Comparison of ENCODE assay signal across 1 cellular context in genomic region chr20:52031574-52032303, GRCh38.
TF ChIP-seq lines count a peak whose summit lies in the region.

No MANE protein-coding gene starts in this region.

TF ChIP-seq in HepG2, 621 proteins besides CTCF, POLR2A, EP300 and RAD21 (continued from another document and continues in another):
- TF ChIP-seq HMGXB3 (CRISPR knock-in tag; IDR thresholded peaks at IDR 0.05; ENCODE audit: borderline replicate concordance) (no peak; the same call in 1 of the 2 replicates), HOXA3 (CRISPR knock-in tag; IDR thresholded peaks at IDR 0.05) (peak; percentile 52; the same call in 1 of the 2 replicates), ZNF275 (CRISPR knock-in tag; IDR thresholded peaks at IDR 0.05; ENCODE audit: borderline replicate concordance) (peak; percentile 41; the same call in 1 of the 2 replicates), STAT6 (CRISPR knock-in tag; IDR thresholded peaks at IDR 0.05; ENCODE audit: borderline replicate concordance) (peak; percentile 90; the same call in 1 of the 2 replicates), SP140L (CRISPR knock-in tag; IDR thresholded peaks at IDR 0.05; ENCODE audit: borderline replicate concordance) (peak; percentile 62; the same call in 1 of the 2 replicates), ZNF260 (CRISPR knock-in tag; IDR thresholded peaks at IDR 0.05; ENCODE audit: borderline replicate concordance, low read depth) (no peak), ZBTB3 (CRISPR knock-in tag; IDR thresholded peaks at IDR 0.05; ENCODE audit: borderline replicate concordance, low read depth) (peak; percentile 73), TAF1 (CRISPR knock-in tag; IDR thresholded peaks at IDR 0.05) (no peak), ZBTB43 (CRISPR knock-in tag; conservative IDR thresholded peaks at IDR 0.05) (peak; percentile 71; the same call in 1 of the 2 replicates), MNT (IDR thresholded peaks at IDR 0.05) (no peak), TOE1 (CRISPR knock-in tag; IDR thresholded peaks at IDR 0.05) (no peak), PCBP2 (optimal IDR thresholded peaks at IDR 0.05; ENCODE audit: low read depth, low read length, poor library complexity, severe bottlenecking) (no peak), TGIF2 (CRISPR knock-in tag; IDR thresholded peaks at IDR 0.05) (peak; percentile 44; the same call in 1 of the 2 replicates), TBL1XR1 (IDR thresholded peaks at IDR 0.05; ENCODE audit: borderline replicate concordance, low read length, partially characterized antibody) (peak; percentile 68), ARNTL (CRISPR knock-in tag; IDR thresholded peaks at IDR 0.05) (peak; percentile 72), ZBTB46 (CRISPR knock-in tag; IDR thresholded peaks at IDR 0.05; ENCODE audit: borderline replicate concordance) (peak; percentile 57; the same call in 1 of the 2 replicates), KDM5A (IDR thresholded peaks at IDR 0.05; ENCODE audit: borderline replicate concordance, low read length) (no peak), ZNF546 (CRISPR knock-in tag; conservative IDR thresholded peaks at IDR 0.05) (0 out of 2 replicates have a peak, but pooled peaks have one; percentile 60), THAP9 (CRISPR knock-in tag; IDR thresholded peaks at IDR 0.05; ENCODE audit: borderline replicate concordance) (no peak), KLF9 (CRISPR knock-in tag; IDR thresholded peaks at IDR 0.05; ENCODE audit: low read depth) (no peak), MAX (IDR thresholded peaks at IDR 0.05) (peak; percentile 76), ZNF24 (IDR thresholded peaks at IDR 0.05) (peak; percentile 30; the same call in 1 of the 2 replicates), ZNF513 (CRISPR knock-in tag; conservative IDR thresholded peaks at IDR 0.05) (no peak), JUN (CRISPR knock-in tag; IDR thresholded peaks at IDR 0.05) (peak; percentile 66; the same call in 1 of the 2 replicates), PATZ1 (CRISPR knock-in tag; IDR thresholded peaks at IDR 0.05) (peak; percentile 60), NR0B2 (CRISPR knock-in tag; IDR thresholded peaks at IDR 0.05) (peak; percentile 24; the same call in 1 of the 2 replicates), TEAD3 (CRISPR knock-in tag; optimal IDR thresholded peaks at IDR 0.05; ENCODE audit: borderline replicate concordance) (peak; percentile 99), DBP (CRISPR knock-in tag; IDR thresholded peaks at IDR 0.05; ENCODE audit: not compliant biosample characterization) (no peak)
